Comparison of ENCODE assay signal across 19 cellular contexts in the genomic region with DNA sequence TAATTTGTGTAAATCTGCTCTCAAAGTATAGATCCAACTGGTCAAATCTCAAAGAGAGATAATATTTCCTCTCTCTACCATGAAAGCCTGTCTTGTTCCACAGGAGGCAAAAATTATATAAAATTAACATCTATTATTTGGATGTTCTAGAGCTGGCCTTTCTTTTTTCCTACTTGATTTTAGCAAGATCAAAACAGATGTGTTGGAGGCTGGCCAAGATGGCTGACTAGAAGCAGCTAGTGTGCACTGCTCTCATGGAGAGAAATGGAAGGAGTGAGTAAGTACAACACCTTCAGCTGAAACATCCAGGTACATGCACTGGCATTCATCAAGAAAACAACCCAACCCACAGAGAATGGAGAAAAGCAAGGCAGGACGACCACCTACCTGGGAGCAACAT.
"Had no signal": no experiment of that assay in that cellular context is flagged by ENCODE, and none has a peak within 500 bp of the region (broad histone marks: within the 10 kb centered on the region; RNA-seq: fewer than 3 reads in every experiment).

No MANE protein-coding gene starts in this region.

- DNase-seq: activated CD4-positive, alpha-beta T cell treated with anti-CD3 and anti-CD28 coated beads, Interleukin-2, amount 50 U/mL, for 4 hours; activated effector memory CD4-positive, alpha-beta T cell treated with anti-CD3 and anti-CD28 coated beads, Interleukin-2, amount 50 U/mL, for 16 hours; activated naive CD4-positive, alpha-beta T cell treated with anti-CD3 and anti-CD28 coated beads, Interleukin-2, amount 50 U/mL, for 16 hours; activated T-cell treated with anti-CD3 and anti-CD28 coated beads, Interleukin-2, amount 50 U/mL, for 72 hours; dorsolateral prefrontal cortex; foreskin melanocyte; glutamatergic neuron; hypothalamus; lower lobe of right lung; sigmoid colon; spleen; stimulated activated CD4-positive, alpha-beta T cell treated with anti-CD3 and anti-CD28 coated beads, Interleukin-4, amount 100 ng/mL, for 4 hours; stimulated activated naive CD4-positive, alpha-beta T cell; SW 1271; T-helper 2 cell; thyroid gland; WERI-Rb-1 had no signal

- H3K4me3 ChIP-seq: dorsolateral prefrontal cortex, lower lobe of right lung, sigmoid colon, spleen, thyroid gland had no signal

- H3K27me3 ChIP-seq: neutrophil, sigmoid colon, thyroid gland had no signal

- H3K9me3 ChIP-seq: lower lobe of right lung, neutrophil, thyroid gland had no signal

- H3K36me3 ChIP-seq: lower lobe of right lung, neutrophil, sigmoid colon, spleen, thyroid gland, WERI-Rb-1 had no signal

- H3K9ac ChIP-seq: parathyroid adenoma had no signal

- H3K4me1 ChIP-seq: lower lobe of right lung, parathyroid adenoma, sigmoid colon, spleen had no signal
